Comparison of ENCODE assay signal across 17 cellular contexts in genomic region chr5:160496334-160496733, GRCh38.
DNase-seq lines count a peak whose midpoint lies in the region; ATAC-seq and TF ChIP-seq lines count a peak whose summit lies in the region.
"Had no signal": no experiment of that assay in that cellular context is flagged by ENCODE, and none has a peak within 500 bp of the region (broad histone marks: within the 10 kb centered on the region; RNA-seq: fewer than 3 reads in every experiment).

No MANE protein-coding gene starts in this region.

- no peaks in the 10 kb centered on the region for H3K27me3 ChIP-seq in colonic mucosa
- no peaks in the 10 kb centered on the region for H3K27me3 ChIP-seq in effector memory CD4-positive, alpha-beta T cell (replicated peaks; ENCODE audit: control insufficient read depth, insufficient read depth, low read length, poor library complexity, severe bottlenecking)
- H3K27me3 ChIP-seq: gastrocnemius medialis, thyroid gland had no signal

- TF ChIP-seq CTCF in GM12865 (IDR thresholded peaks at IDR 0.05; ENCODE audit: insufficient read depth, low read depth, low read length, missing control alignments) (no peak), colonic mucosa (IDR thresholded peaks at IDR 0.05) (no peak)

- H3K27ac ChIP-seq in colonic mucosa (no peak overlapping the region), caudate nucleus (ENCODE audit: low read depth, low read length) (no peak overlapping the region)
- H3K27ac ChIP-seq in effector memory CD4-positive, alpha-beta T cell (ENCODE audit: insufficient read depth, low read length, poor library complexity, severe bottlenecking): no peak overlapping the region
- H3K27ac ChIP-seq: C4-2B, gastrocnemius medialis, thyroid gland had no signal

- no peaks in the 10 kb centered on the region for H3K9me3 ChIP-seq in colonic mucosa
- H3K9me3 ChIP-seq in effector memory CD4-positive, alpha-beta T cell (ENCODE audit: control insufficient read depth, low read length): no peaks in the 10 kb centered on the region
- H3K9me3 ChIP-seq: gastrocnemius medialis, thyroid gland had no signal

- no peaks in the 10 kb centered on the region for H3K4me1 ChIP-seq in colonic mucosa
- H3K4me1 ChIP-seq in effector memory CD4-positive, alpha-beta T cell (ENCODE audit: control insufficient read depth, insufficient read depth, low read length, poor library complexity, severe bottlenecking): no peaks in the 10 kb centered on the region
- H3K4me1 ChIP-seq: gastrocnemius medialis, thyroid gland had no signal

- intact Hi-C loops in colonic mucosa (cut with DNase I): no loop called here

- no peaks in the 10 kb centered on the region for H3K36me3 ChIP-seq in colonic mucosa
- H3K36me3 ChIP-seq in effector memory CD4-positive, alpha-beta T cell (ENCODE audit: control insufficient read depth, insufficient read depth, low read length): no peaks in the 10 kb centered on the region
- H3K36me3 ChIP-seq: gastrocnemius medialis, thyroid gland had no signal

- no peak overlapping the region for H3K9ac ChIP-seq in colonic mucosa (ENCODE audit: low read depth in 2 of 2, low read length in 2 of 2)

- ATAC-seq in GM18870 (IDR thresholded peaks at IDR 0.05; ENCODE audit: unreplicated experiment) (peak; percentile 82), HG02571 (IDR thresholded peaks at IDR 0.05; ENCODE audit: unreplicated experiment) (peak; percentile 63), HG03469 (IDR thresholded peaks at IDR 0.05; ENCODE audit: unreplicated experiment) (peak; percentile 49), HG03159 (IDR thresholded peaks at IDR 0.05; ENCODE audit: unreplicated experiment) (no peak)
- ATAC-seq: gastrocnemius medialis, T-helper 17 cell had no signal

- no peak overlapping the region for H3K4me3 ChIP-seq in GM12865 (ENCODE audit: low read depth, low read length)
- H3K4me3 ChIP-seq in colonic mucosa: no peak overlapping the region
- no peak overlapping the region for H3K4me3 ChIP-seq in effector memory CD4-positive, alpha-beta T cell (ENCODE audit: insufficient read depth, low read depth, low read length, poor library complexity, severe bottlenecking)
- H3K4me3 ChIP-seq: gastrocnemius medialis, thyroid gland had no signal

- peak; percentile 59 for DNase-seq in GM12865 (ENCODE audit: low read depth)
- DNase-seq in colonic mucosa: no peak
- DNase-seq in caudate nucleus (lab: John Stamatoyannopoulos, UW): no peak
- DNase-seq in effector memory CD4-positive, alpha-beta T cell: no peak
- DNase-seq: activated CD8-positive, alpha-beta memory T cell treated with anti-CD3 and anti-CD28 coated beads, Interleukin-2, amount 50 U/mL, for 4 hours; gastrocnemius medialis; kidney; naive B cell; NCI-H1092; NCI-H446 treated with DMSO at 0.1 percent for 48 hours; T-helper 17 cell; thyroid gland had no signal
